ENCODE assay signal across 8 cellular contexts in the genomic region with DNA sequence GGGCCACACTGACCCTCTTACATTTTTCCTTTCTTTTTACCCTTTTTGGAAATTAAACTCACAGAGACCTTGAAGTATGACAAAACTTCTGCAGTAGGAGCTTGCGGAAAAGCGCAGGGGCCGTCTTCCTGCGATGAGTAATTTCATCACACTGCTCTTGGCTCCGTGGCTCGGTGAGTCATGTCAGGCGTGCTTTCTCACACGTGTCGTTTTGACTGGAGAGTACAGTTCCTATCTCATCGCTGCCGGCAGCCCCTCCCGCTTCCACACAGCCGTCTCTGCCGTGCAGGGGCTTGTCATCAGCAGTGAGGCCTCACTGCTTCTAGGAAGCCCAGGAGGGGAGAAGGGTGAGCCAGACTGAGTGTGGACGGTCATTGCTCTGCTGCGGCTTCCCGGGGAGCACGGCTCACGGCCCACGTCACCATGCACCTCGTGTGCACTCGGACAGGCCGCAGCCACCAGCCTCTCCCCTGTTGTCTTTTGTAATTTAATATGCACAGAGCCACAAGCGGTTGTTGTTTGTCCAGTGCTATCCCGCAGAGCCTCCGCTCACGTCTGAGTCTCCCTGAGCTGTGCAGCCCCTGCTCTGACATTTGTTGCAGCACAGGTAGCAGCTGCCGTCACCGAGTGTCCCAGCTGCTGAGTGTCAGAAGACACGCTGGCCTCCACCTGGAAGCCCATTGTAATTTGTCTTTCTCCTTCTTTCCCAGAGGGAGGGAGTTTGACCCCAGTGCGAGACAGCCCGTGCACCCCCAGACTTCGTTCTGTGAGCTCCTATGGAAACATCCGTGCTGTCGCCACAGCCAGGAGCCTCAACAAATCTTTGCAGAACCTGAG.
A peak's percentile ranks its signal among the peaks of the same experiment; 100 is the strongest.
DNase-seq lines count a peak whose midpoint lies in the region; ATAC-seq and TF ChIP-seq lines count a peak whose summit lies in the region.

No MANE protein-coding gene starts in this region.

- peak; percentile 84 for ATAC-seq in effector memory CD8-positive, alpha-beta T cell (replicated peaks)

- peaks cover 33% of the 10 kb centered on the region for H3K4me1 ChIP-seq in stomach smooth muscle (ENCODE audit: control insufficient read depth, insufficient read depth, low read length)

- H3K36me3 Mint-ChIP-seq in HFFc6 (ENCODE audit: low read depth), result peaks cover 46% of the 10 kb centered on the region
- peaks cover 63% of the 10 kb centered on the region for H3K36me3 Mint-ChIP-seq in effector memory CD8-positive, alpha-beta T cell (ENCODE audit: insufficient read depth)

- H3K27me3 ChIP-seq in stomach smooth muscle (ENCODE audit: control insufficient read depth in 1 of 2, insufficient read depth in 2 of 2, low read length in 2 of 2), result no peaks in the 10 kb centered on the region

- peak overlapping the region; percentile 89 for H3K27ac ChIP-seq in stomach smooth muscle (ENCODE audit: low read length)

- no peaks in the 10 kb centered on the region for H3K9me3 Mint-ChIP-seq in HFFc6
- no peaks in the 10 kb centered on the region for H3K9me3 Mint-ChIP-seq in effector memory CD8-positive, alpha-beta T cell

- H3K27me3 Mint-ChIP-seq in HFFc6 (ENCODE audit: insufficient read depth), result peaks cover 4% of the 10 kb centered on the region
- no peaks in the 10 kb centered on the region for H3K27me3 Mint-ChIP-seq in effector memory CD8-positive, alpha-beta T cell

- H3K27ac Mint-ChIP-seq in HFFc6, result peak overlapping the region; percentile 96
- H3K27ac Mint-ChIP-seq in effector memory CD8-positive, alpha-beta T cell, result peak overlapping the region; percentile 93 to 94

- DNase-seq in ELF-1 (ENCODE audit: low read depth, low spot score) (peak; percentile 44), HFFc6 (peak; percentile 91), NCI-H510A (lab: John Stamatoyannopoulos, UW) (peak; percentile 84), occipital lobe (lab: John Stamatoyannopoulos, UW) (peak; percentile 63), NCI-H2107 (lab: John Stamatoyannopoulos, UW) (no peak)
- DNase-seq in activated CD8-positive, alpha-beta memory T cell treated with anti-CD3 and anti-CD28 coated beads for 1 hour (ENCODE audit: extremely low read depth in 1 of 2, low read depth in 1 of 2), result peak; percentile 57 to 66
- peak; percentile 75 to 76 (median 76) for DNase-seq in effector memory CD8-positive, alpha-beta T cell

- H3K9ac ChIP-seq in stomach smooth muscle (ENCODE audit: low read length in 2 of 2), result peak overlapping the region; percentile 47 to 50

- no peak for TF ChIP-seq CTCF in HFFc6 (IDR thresholded peaks at IDR 0.05)

- H3K9me3 ChIP-seq in stomach smooth muscle (ENCODE audit: control insufficient read depth in 2 of 2, low read length in 2 of 2), result no peaks in the 10 kb centered on the region

- peak overlapping the region in 1 of 2 donors; percentile 44 for H3K4me3 ChIP-seq in stomach smooth muscle (ENCODE audit: low read length in 2 of 2)

- H3K4me1 Mint-ChIP-seq in HFFc6 (ENCODE audit: low read depth), result peaks cover 31% of the 10 kb centered on the region
- H3K4me1 Mint-ChIP-seq in effector memory CD8-positive, alpha-beta T cell (ENCODE audit: low read depth in 2 of 2), result peaks cover 47 to 55% of the 10 kb centered on the region in 2 donors

- H3K4me3 Mint-ChIP-seq in HFFc6, result peak overlapping the region; percentile 78
- peak overlapping the region; percentile 76 to 80 for H3K4me3 Mint-ChIP-seq in effector memory CD8-positive, alpha-beta T cell

- peaks cover 5 to 14% of the 10 kb centered on the region in 2 donors for H3K36me3 ChIP-seq in stomach smooth muscle (ENCODE audit: control insufficient read depth in 2 of 2, insufficient read depth in 2 of 2, low read length in 2 of 2)
